ENCODE assay signal across 8 cellular contexts in the genomic region with DNA sequence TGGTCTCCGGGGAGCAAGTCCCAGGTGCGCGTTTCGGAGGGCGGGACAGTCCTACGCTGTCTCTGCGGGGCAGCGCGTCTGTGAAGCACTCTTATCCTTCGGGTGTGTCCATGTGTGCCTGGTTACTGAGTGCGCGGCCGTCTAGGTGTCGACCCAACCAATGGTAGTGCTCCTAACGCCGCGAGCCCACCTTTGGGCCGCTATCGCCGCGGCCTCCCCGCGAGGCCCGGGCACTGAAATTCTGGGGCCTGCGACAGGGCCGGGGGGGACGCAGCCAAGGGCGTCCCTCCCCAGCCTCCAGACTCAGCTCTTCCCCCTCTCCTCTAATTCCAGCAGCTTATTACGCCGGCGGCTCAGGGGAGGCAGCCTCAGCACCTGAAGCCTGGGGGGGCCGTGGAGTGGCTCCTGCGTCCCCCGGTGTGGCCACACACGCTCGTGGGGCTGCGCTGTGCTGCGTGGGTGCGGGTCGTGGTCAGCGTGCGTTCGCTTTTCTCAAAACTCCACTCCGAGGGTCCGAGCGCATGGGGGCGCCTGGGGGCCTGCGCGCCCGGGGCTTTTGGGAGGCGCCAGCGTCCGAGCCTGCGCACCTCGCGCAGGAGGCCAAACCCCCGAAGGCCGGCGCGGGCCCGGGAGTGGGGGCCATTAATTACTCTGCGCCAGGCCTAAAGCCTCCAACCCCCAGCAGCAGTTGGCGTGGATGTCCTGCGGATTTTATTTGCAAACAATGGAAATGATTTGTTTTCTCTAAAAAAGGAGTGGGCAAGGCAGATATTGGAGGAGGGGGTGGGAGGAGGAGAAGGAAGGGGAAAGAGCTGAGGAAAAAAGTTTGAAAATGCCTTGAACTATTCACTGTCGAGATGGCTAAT. TPM values are rescaled to one million over a fixed set of nuclear protein-coding genes. Genes with fewer than 3 reads are reported as not detected.
DNase-seq lines count a peak whose midpoint lies in the region; ATAC-seq, FAIRE-seq and TF ChIP-seq lines count a peak whose summit lies in the region.

No MANE protein-coding gene starts in this region.

- WGBS in pancreas, 2 donors: 3 to 4% methylated on average over 62 to 65 of the region's 65 CpGs

- intact Hi-C loops in pancreas (cut with DNase I): loop anchor here in 1 of 3 donors (10.0 kb wide), 2 partner anchors 370 to 520 kb away; no protein-coding TSS in a partner anchor

- H3K4me1 ChIP-seq in pancreas: no peaks in the 10 kb centered on the region

- DNase-seq in NCI-H1417 (lab: John Stamatoyannopoulos, UW) (peak; percentile 35 to 50 (median 38)), NCI-H1417 treated with DMSO at 0.1 percent for 48 hours (lab: John Stamatoyannopoulos, UW) (no peak), NCI-H774 (lab: John Stamatoyannopoulos, UW) (peak; percentile 62), fibroblast of gingiva (ENCODE audit: low read depth) (peak; percentile 5), pancreas (peak; percentile 48 to 88 (median 64)), KG1 (lab: John Stamatoyannopoulos, UW) (no peak)

- peak overlapping the region; percentile 31 to 98 (median 92) for H3K4me3 ChIP-seq in pancreas

- FAIRE-seq in pancreas (lab: Jason Lieb, UNC): no peak

- ATAC-seq in pancreas (no peak), GM18867 (IDR thresholded peaks at IDR 0.05; ENCODE audit: unreplicated experiment) (no peak), GM21723 (IDR thresholded peaks at IDR 0.05; ENCODE audit: unreplicated experiment) (no peak)

- TF ChIP-seq CTCF in pancreas (IDR thresholded peaks at IDR 0.05): no peak

- no peaks in the 10 kb centered on the region for H3K9me3 ChIP-seq in pancreas

- peak overlapping the region; percentile 97 to 99 (median 98) for H3K27ac ChIP-seq in pancreas

- no peaks in the 10 kb centered on the region for H3K36me3 ChIP-seq in pancreas

- H3K27me3 ChIP-seq in pancreas: no peaks in the 10 kb centered on the region

RNA-seq across cellular contexts. Expression of a gene that starts 3.0 kb away (rescaled TPM):
- total RNA-seq in pancreas: 10 to 100 TPM; 18.3 to 41.2 (median 25.1) TPM
- polyA plus RNA-seq in pancreas: 10 to 100 TPM; 13.8 to 22.3 TPM

RNA-seq across cellular contexts. Expression of a gene that starts 26.9 kb away (rescaled TPM):
- 10 to 100 TPM in 5 of 6 donors, 1 to 10 TPM in 1; 4.6 to 21.2 (median 13.4) TPM for total RNA-seq in pancreas
- 10 to 100 TPM; 11.9 to 15.0 TPM for polyA plus RNA-seq in pancreas

Comparison
In these comparisons a context has a peak if more than half of its experiments do, and no peak if none do; other contexts are left out.
1. DNase-seq: peak in NCI-H1417 (3 of 3), NCI-H774 (single experiment), fibroblast of gingiva (single experiment) and pancreas (6 of 6); none in NCI-H1417 treated with DMSO at 0.1 percent for 48 hours (single experiment) and KG1 (single experiment).